Comparison of ENCODE assay signal across 8 cellular contexts in the genomic region with DNA sequence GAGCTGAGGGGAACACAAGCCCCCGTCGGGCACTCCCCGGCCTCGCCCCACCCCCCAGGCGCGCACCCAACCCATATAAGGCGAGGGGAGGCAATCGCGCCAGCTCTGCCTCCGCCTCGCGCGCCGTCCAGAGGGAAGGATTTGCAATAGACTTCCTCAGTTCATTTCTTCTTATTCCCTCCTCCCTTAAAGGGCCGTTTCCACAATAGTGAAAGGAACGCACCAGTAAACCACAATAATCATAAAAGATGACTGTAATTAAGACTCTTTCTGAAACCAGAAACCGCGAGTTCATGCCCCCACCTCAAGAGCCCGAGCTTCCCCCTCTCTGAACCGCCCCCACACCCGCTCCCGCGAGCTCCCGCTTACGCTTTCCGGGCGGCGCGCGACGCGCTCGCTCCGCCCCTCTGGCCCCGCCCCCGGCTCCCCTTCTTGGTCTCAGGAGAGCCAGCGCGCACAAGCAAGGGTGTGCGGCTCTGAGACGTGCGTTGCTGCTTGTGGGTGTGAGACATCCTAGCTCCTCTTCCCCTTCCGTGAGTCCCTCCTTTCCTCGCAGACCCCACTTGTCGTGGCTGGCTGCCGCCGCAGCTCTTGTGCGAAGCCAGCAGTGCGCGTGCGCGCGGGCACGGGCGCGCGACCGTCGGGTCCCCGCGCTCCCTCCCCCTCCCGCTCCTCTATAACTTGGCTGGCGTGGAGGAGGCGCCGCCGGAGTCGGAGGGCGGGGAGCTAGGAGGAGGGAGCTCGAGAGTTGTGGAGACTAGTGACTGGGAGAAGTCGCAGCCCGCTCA. TPM values are rescaled to one million over a fixed set of nuclear protein-coding genes. Genes with fewer than 3 reads are reported as not detected.
DNase-seq lines count a peak whose midpoint lies in the region; ATAC-seq and TF ChIP-seq lines count a peak whose summit lies in the region.

A gene with protein sequence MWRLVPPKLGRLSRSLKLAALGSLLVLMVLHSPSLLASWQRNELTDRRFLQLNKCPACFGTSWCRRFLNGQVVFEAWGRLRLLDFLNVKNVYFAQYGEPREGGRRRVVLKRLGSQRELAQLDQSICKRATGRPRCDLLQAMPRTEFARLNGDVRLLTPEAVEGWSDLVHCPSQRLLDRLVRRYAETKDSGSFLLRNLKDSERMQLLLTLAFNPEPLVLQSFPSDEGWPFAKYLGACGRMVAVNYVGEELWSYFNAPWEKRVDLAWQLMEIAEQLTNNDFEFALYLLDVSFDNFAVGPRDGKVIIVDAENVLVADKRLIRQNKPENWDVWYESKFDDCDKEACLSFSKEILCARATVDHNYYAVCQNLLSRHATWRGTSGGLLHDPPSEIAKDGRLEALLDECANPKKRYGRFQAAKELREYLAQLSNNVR (plus strand): TSS at position 457 of the 788 bp plus-strand sequence. CDS start 510 bp downstream, outside the sequence.

- peak; percentile 94 for DNase-seq in EH (ENCODE audit: low read depth)
- peak; percentile 98 for DNase-seq in H4 (ENCODE audit: low spot score)
- peak; percentile 80 for DNase-seq in LNCaP clone FGC (ENCODE audit: low read depth)
- DNase-seq in RPMI8226 = peak; percentile 96
- peak; percentile 82 to 89 for DNase-seq in activated T-helper 1 cell treated with anti-CD3 and anti-CD28 coated beads, Interleukin-2, amount 50 U/mL, for 16 hours (ENCODE audit: low read depth in 1 of 2, low spot score in 1 of 2)
- peak; percentile 97 for DNase-seq in fibroblast of gingiva (ENCODE audit: low read depth)
- peak; percentile 95 for DNase-seq in naive B cell
- DNase-seq in stimulated activated effector memory CD8-positive, alpha-beta T cell treated with anti-CD3 and anti-CD28 coated beads, Interleukin-12 subunit alpha, Interleukin-12 subunit beta, amount 100 ng/mL, for 72 hours (ENCODE audit: low spot score in 2 of 2) = peak; percentile 88 to 95

- H3K27ac Mint-ChIP-seq in naive B cell = peak within 1 kb of the TSS; percentile 95 to 100 (median 99)
- peak within 1 kb of the TSS; percentile 94 for H3K27ac Mint-ChIP-seq in stimulated activated effector memory CD8-positive, alpha-beta T cell treated with anti-CD3 and anti-CD28 coated beads, Interleukin-12 subunit alpha, Interleukin-12 subunit beta, amount 100 ng/mL, for 72 hours

- H3K4me3 ChIP-seq in LNCaP clone FGC (ENCODE audit: low read depth, low read length) = peak within 1 kb of the TSS; percentile 78

- TF ChIP-seq CTCF in LNCaP clone FGC (IDR thresholded peaks at IDR 0.05; ENCODE audit: control insufficient read depth, extremely low read depth, insufficient read depth) = no peak

- H3K27me3 Mint-ChIP-seq in naive B cell = no peaks in the 10 kb centered on the region

- H3K4me1 Mint-ChIP-seq in naive B cell = peaks cover 14 to 45% (median 27%) of the 10 kb centered on the region in 3 donors
- H3K4me1 Mint-ChIP-seq in stimulated activated effector memory CD8-positive, alpha-beta T cell treated with anti-CD3 and anti-CD28 coated beads, Interleukin-12 subunit alpha, Interleukin-12 subunit beta, amount 100 ng/mL, for 72 hours = peaks cover 10% of the 10 kb centered on the region

- H3K4me3 Mint-ChIP-seq in naive B cell = peak within 1 kb of the TSS; percentile 84 to 99 (median 96)
- peak within 1 kb of the TSS; percentile 85 for H3K4me3 Mint-ChIP-seq in stimulated activated effector memory CD8-positive, alpha-beta T cell treated with anti-CD3 and anti-CD28 coated beads, Interleukin-12 subunit alpha, Interleukin-12 subunit beta, amount 100 ng/mL, for 72 hours

- no peaks in the 10 kb centered on the region for H3K36me3 Mint-ChIP-seq in naive B cell
- peaks cover 24% of the 10 kb centered on the region for H3K36me3 Mint-ChIP-seq in stimulated activated effector memory CD8-positive, alpha-beta T cell treated with anti-CD3 and anti-CD28 coated beads, Interleukin-12 subunit alpha, Interleukin-12 subunit beta, amount 100 ng/mL, for 72 hours

- ATAC-seq in naive B cell (ENCODE audit: low read depth in 2 of 2) = peak; percentile 65 to 68
- ATAC-seq in stimulated activated effector memory CD8-positive, alpha-beta T cell treated with anti-CD3 and anti-CD28 coated beads, Interleukin-12 subunit alpha, Interleukin-12 subunit beta, amount 100 ng/mL, for 72 hours = peak; percentile 78

- H3K9me3 Mint-ChIP-seq in naive B cell = no peaks in the 10 kb centered on the region
- H3K9me3 Mint-ChIP-seq in stimulated activated effector memory CD8-positive, alpha-beta T cell treated with anti-CD3 and anti-CD28 coated beads, Interleukin-12 subunit alpha, Interleukin-12 subunit beta, amount 100 ng/mL, for 72 hours = no peaks in the 10 kb centered on the region

RNA-seq across cellular contexts. Expression of the gene that starts here (rescaled TPM):
- 27.4 and 42.1 TPM in 2 replicates for total RNA-seq in H4 (2014; rRNA removed; shearing (Covaris generic))
- polyA plus RNA-seq in naive B cell (ENCODE audit: low read depth in 6 of 6) = 10 to 100 TPM; 16.5 to 34.8 (median 26.6) TPM

Comparison
In these comparisons a context has a peak if more than half of its experiments do, and no peak if none do; other contexts are left out.
1. Peak in every context shown above with its lines: DNase-seq, ATAC-seq and H3K4me3 ChIP-seq.